In the genomic region with DNA sequence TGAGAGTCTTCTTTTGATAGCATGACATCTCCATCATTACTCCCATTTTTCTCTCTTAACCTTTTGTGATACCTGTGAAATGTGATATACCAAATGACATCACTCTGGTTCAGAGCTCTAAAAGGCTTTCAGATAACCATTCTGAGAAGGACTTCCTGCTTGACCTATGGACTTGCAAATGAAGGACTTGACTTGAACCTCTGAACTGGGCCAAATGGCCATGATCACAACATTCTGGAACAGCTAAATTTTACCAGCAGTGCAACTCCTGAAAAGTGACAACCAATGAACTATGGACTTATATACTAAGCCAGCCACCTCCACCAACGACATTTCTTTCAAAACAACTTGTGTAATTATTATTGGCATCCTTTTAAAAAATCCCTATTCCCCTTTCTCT, we compare ENCODE assay signal across 17 cellular contexts.
DNase-seq lines count a peak whose midpoint lies in the region; ATAC-seq and TF ChIP-seq lines count a peak whose summit lies in the region.
"Had no signal": no experiment of that assay in that cellular context is flagged by ENCODE, and none has a peak within 500 bp of the region (broad histone marks: within the 10 kb centered on the region; RNA-seq: fewer than 3 reads in every experiment).

No MANE protein-coding gene starts in this region.

- WGBS in right lobe of liver (ENCODE audit: insufficient coverage, low coverage, low lambda C conversion rate, missing lambda C conversion rate) = 7% methylated on average over 1 of the region's 1 CpG

- DNase-seq in DMS153 (lab: John Stamatoyannopoulos, UW) (peak; percentile 23), DMS153 treated with DMSO at 0.1 percent for 48 hours (lab: John Stamatoyannopoulos, UW; ENCODE audit: unreplicated experiment) (no peak), COLO668 (lab: John Stamatoyannopoulos, UW; ENCODE audit: unreplicated experiment) (peak; percentile 1), colonic mucosa (peak; percentile 20), right lobe of liver (peak in 1 of 3 donors; percentile 63), NCI-H526 treated with DMSO at 0.1 percent for 48 hours (lab: John Stamatoyannopoulos, UW) (no peak)
- DNase-seq in activated CD8-positive, alpha-beta memory T cell treated with anti-CD3 and anti-CD28 coated beads, Interleukin-2, amount 50 U/mL, for 4 hours = no peak
- DNase-seq: AML-193; CD4-positive, alpha-beta T cell; DMS79; GDM1; GM23248 had no signal

- H3K9me3 ChIP-seq in colonic mucosa (no peaks in the 10 kb centered on the region), right lobe of liver (no peaks in the 10 kb centered on the region)
- H3K9me3 ChIP-seq: A549, HAP-1 had no signal

- peak; percentile 71 to 84 (median 78) for ATAC-seq in right lobe of liver
- ATAC-seq in HG03108 (IDR thresholded peaks at IDR 0.05; ENCODE audit: unreplicated experiment) = no peak
- ATAC-seq: A549 had no signal

- TF ChIP-seq CTCF in colonic mucosa (IDR thresholded peaks at IDR 0.05) (no peak), right lobe of liver (IDR thresholded peaks at IDR 0.05) (no peak)

- H3K27me3 ChIP-seq in colonic mucosa = no peaks in the 10 kb centered on the region
- no peaks in the 10 kb centered on the region for H3K27me3 ChIP-seq in right lobe of liver

- H3K4me3 ChIP-seq in colonic mucosa = no peak overlapping the region
- H3K4me3 ChIP-seq in right lobe of liver = no peak overlapping the region
- H3K4me3 ChIP-seq: A549, GM23248, HAP-1 had no signal

- H3K36me3 ChIP-seq in colonic mucosa (no peaks in the 10 kb centered on the region), right lobe of liver (no peaks in the 10 kb centered on the region)
- H3K36me3 ChIP-seq: HAP-1 had no signal

- TF ChIP-seq POLR2A in right lobe of liver (IDR thresholded peaks at IDR 0.05) = no peak

- H3K27ac ChIP-seq in colonic mucosa (no peak overlapping the region), right lobe of liver (peak overlapping the region; percentile 81 to 92 (median 81))
- H3K27ac ChIP-seq: 22Rv1, A549, C4-2B, GM23248 had no signal

- H3K9ac ChIP-seq in colonic mucosa (ENCODE audit: low read depth in 2 of 2, low read length in 2 of 2) = no peak overlapping the region
- H3K9ac ChIP-seq: GM23248 had no signal

- intact Hi-C loops in colonic mucosa (cut with DNase I) = no loop called here
- intact Hi-C loops in right lobe of liver (cut with DNase I) = no loop called here

- H3K4me1 ChIP-seq in colonic mucosa (no peaks in the 10 kb centered on the region), right lobe of liver (peaks cover 0 to 51% (median 15%) of the 10 kb centered on the region in 4 donors)

Comparison
In these comparisons a context has a peak if more than half of its experiments do, and no peak if none do; other contexts are left out.
1. DNase-seq: peak in DMS153 (single experiment), COLO668 (single experiment) and colonic mucosa (single experiment); none in DMS153 treated with DMSO at 0.1 percent for 48 hours (single experiment), NCI-H526 treated with DMSO at 0.1 percent for 48 hours (single experiment) and activated CD8-positive, alpha-beta memory T cell treated with anti-CD3 and anti-CD28 coated beads, Interleukin-2, amount 50 U/mL, for 4 hours (single experiment).